Comparison of ENCODE assay signal across 1 cellular context in genomic region chr1:207103892-207104373, GRCh38.
TF ChIP-seq lines count a peak whose summit lies in the region.

Gene C4BPA (plus strand): TSS chr1:207104233. CDS start chr1:207113026, 8,793 bp downstream.

TF ChIP-seq in HepG2, 621 proteins besides CTCF, POLR2A, EP300 and RAD21 (continued from another document and continues in another):
- TF ChIP-seq ZBED4 (CRISPR knock-in tag; IDR thresholded peaks at IDR 0.05; ENCODE audit: borderline replicate concordance) (0 out of 2 replicates have a peak, but pooled peaks have one; percentile 43), ZFP91 (CRISPR knock-in tag; IDR thresholded peaks at IDR 0.05; ENCODE audit: borderline replicate concordance) (no peak), NR2F2 (IDR thresholded peaks at IDR 0.05; ENCODE audit: borderline replicate concordance, low read depth) (no peak), ZBTB43 (CRISPR knock-in tag; conservative IDR thresholded peaks at IDR 0.05) (no peak), ZNF33B (CRISPR knock-in tag; IDR thresholded peaks at IDR 0.05) (no peak), ZNF816 (CRISPR knock-in tag; IDR thresholded peaks at IDR 0.05; ENCODE audit: borderline replicate concordance) (no peak), FOSL2 (CRISPR knock-in tag; IDR thresholded peaks at IDR 0.05) (0 out of 2 replicates have a peak, but pooled peaks have one; percentile 15), ZNF564 (CRISPR knock-in tag; IDR thresholded peaks at IDR 0.05) (no peak), ARNTL (CRISPR knock-in tag; IDR thresholded peaks at IDR 0.05) (no peak), YEATS4 (CRISPR knock-in tag; IDR thresholded peaks at IDR 0.05; ENCODE audit: borderline replicate concordance) (no peak), ZNF331 (CRISPR knock-in tag; IDR thresholded peaks at IDR 0.05) (peak; percentile 78), ZNF652 (CRISPR knock-in tag; IDR thresholded peaks at IDR 0.05; ENCODE audit: borderline replicate concordance, low read depth) (peak; percentile 24; the same call in 1 of the 2 replicates), ZNF205 (CRISPR knock-in tag; IDR thresholded peaks at IDR 0.05) (peak; percentile 45; the same call in 1 of the 2 replicates), SP1 (IDR thresholded peaks at IDR 0.05) (no peak), SP1 (CRISPR knock-in tag; IDR thresholded peaks at IDR 0.05) (no peak), ZBTB26 (CRISPR knock-in tag; IDR thresholded peaks at IDR 0.05; ENCODE audit: borderline replicate concordance) (no peak), GZF1 (CRISPR knock-in tag; IDR thresholded peaks at IDR 0.05) (no peak), CREM (IDR thresholded peaks at IDR 0.05) (peak; percentile 35; the same call in 1 of the 2 replicates), CREM (CRISPR knock-in tag; IDR thresholded peaks at IDR 0.05) (no peak), GATA4 (IDR thresholded peaks at IDR 0.05; ENCODE audit: borderline replicate concordance, low read depth) (peak; percentile 38; the same call in 1 of the 2 replicates), SRSF4 (IDR thresholded peaks at IDR 0.05; ENCODE audit: low read depth, low read length, poor library complexity, severe bottlenecking) (no peak), ZHX1 (CRISPR knock-in tag; IDR thresholded peaks at IDR 0.05; ENCODE audit: low read depth) (no peak), SRSF9 (IDR thresholded peaks at IDR 0.05; ENCODE audit: borderline replicate concordance, insufficient read depth, low read depth, low read length, poor library complexity, severe bottlenecking) (no peak), SMC3 (IDR thresholded peaks at IDR 0.05; ENCODE audit: low read length) (peak; percentile 15; the same call in 1 of the 2 replicates), ZNF362 (CRISPR knock-in tag; IDR thresholded peaks at IDR 0.05; ENCODE audit: borderline replicate concordance) (no peak), KIAA2018 (CRISPR knock-in tag; IDR thresholded peaks at IDR 0.05; ENCODE audit: borderline replicate concordance) (no peak), TFE3 (CRISPR knock-in tag; IDR thresholded peaks at IDR 0.05) (no peak), NAIF1 (CRISPR knock-in tag; IDR thresholded peaks at IDR 0.05; ENCODE audit: borderline replicate concordance) (no peak), ZFYVE20 (CRISPR knock-in tag; IDR thresholded peaks at IDR 0.05; ENCODE audit: borderline replicate concordance, low read depth) (no peak), RNF2 (conservative IDR thresholded peaks at IDR 0.05; ENCODE audit: low read depth) (no peak), ZMAT3 (CRISPR knock-in tag; conservative IDR thresholded peaks at IDR 0.05) (no peak), ZNF10 (CRISPR knock-in tag; IDR thresholded peaks at IDR 0.05; ENCODE audit: borderline replicate concordance, low read depth) (no peak), HDAC6 (IDR thresholded peaks at IDR 0.05; ENCODE audit: low read depth, low read length) (no peak), KAT7 (CRISPR knock-in tag; IDR thresholded peaks at IDR 0.05; ENCODE audit: borderline replicate concordance) (no peak), MIER3 (CRISPR knock-in tag; IDR thresholded peaks at IDR 0.05; ENCODE audit: borderline replicate concordance) (peak; percentile 36; the same call in 1 of the 2 replicates)
